ENCODE assay signal across 6 cellular contexts in the genomic region with DNA sequence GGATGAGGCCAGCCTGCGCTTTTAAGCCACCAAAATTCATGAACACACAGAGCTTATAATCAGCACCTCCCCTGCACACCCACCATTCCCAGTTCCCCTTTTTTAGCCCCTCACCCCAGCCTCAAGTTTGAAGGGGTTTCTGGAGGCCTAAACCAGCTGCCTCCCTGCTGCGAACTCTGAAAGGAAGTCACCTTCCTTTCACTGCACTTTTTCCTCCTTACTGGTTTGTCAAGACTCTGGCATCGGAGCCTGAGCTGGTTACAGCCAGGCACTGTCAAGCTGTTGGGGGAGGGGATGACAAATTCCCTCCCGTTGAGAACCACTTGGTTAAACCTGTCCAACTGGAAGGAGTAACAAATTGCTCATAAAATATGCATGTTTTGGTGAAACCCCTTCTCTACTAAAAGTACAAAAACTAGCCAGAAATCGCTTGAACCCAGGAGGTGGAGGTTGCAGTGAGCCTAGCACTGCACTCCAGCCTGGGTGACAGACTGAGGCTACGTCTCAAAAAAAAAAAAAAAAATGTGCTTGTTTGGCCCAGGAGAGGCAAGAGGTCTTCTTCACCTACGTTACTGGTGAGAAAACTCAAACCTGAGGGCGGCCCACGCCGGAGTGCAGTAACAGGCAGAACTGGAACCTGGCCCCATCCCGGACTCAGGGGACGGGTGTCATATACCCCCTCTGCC. TPM values are rescaled to one million over a fixed set of nuclear protein-coding genes. Genes with fewer than 3 reads are reported as not detected.
DNase-seq lines count a peak whose midpoint lies in the region; ATAC-seq and TF ChIP-seq lines count a peak whose summit lies in the region.

No MANE protein-coding gene starts in this region.

- peaks cover 40% of the 10 kb centered on the region for H3K79me2 ChIP-seq in OCI-LY3 (ENCODE audit: low read length)

- TF ChIP-seq CTCF in OCI-LY3 (IDR thresholded peaks at IDR 0.05; ENCODE audit: low read depth, low read length), result no peak
- no peak for TF ChIP-seq CTCF in foreskin keratinocyte (conservative IDR thresholded peaks at IDR 0.05)
- no peak for TF ChIP-seq CTCF in testis (IDR thresholded peaks at IDR 0.05)

- DNase-seq in activated CD4-positive, alpha-beta T cell treated with anti-CD3 and anti-CD28 coated beads for 48 hours, result peak; percentile 45
- no peak for DNase-seq in activated CD4-positive, alpha-beta T cell treated with anti-CD3 and anti-CD28 coated beads for 1 hour
- DNase-seq in foreskin keratinocyte (peak; percentile 82 to 92), testis (no peak)

- no peaks in the 10 kb centered on the region for H3K9me3 ChIP-seq in OCI-LY3 (ENCODE audit: insufficient read depth, low read length)
- H3K9me3 ChIP-seq in testis, result no peaks in the 10 kb centered on the region

- H3K4me3 ChIP-seq in OCI-LY3 (ENCODE audit: low read length) (peak overlapping the region; percentile 87), testis (peak overlapping the region; percentile 64 to 79)

- H3K36me3 ChIP-seq in OCI-LY3 (replicated peaks; ENCODE audit: low read depth, low read length) (peaks cover 12% of the 10 kb centered on the region), testis (ENCODE audit: low read depth, missing control alignments) (no peaks in the 10 kb centered on the region)

- H3K4me1 ChIP-seq in OCI-LY3 (ENCODE audit: low read length) (peaks cover 43% of the 10 kb centered on the region), foreskin keratinocyte (peaks cover 10% of the 10 kb centered on the region), testis (peaks cover 20% of the 10 kb centered on the region)

- intact Hi-C loops in testis (cut with DNase I; ENCODE audit: low total_unique reads), result no loop called here

- H3K27ac ChIP-seq in OCI-LY3 (ENCODE audit: low read length) (peak overlapping the region; percentile 96), foreskin keratinocyte (peak overlapping the region; percentile 32), testis (peak overlapping the region; percentile 69 to 92)

- 36 to 49% methylated on average over 12 of the region's 12 CpGs for WGBS in testis, 2 donors

- no peak overlapping the region for H2AFZ ChIP-seq in OCI-LY3 (ENCODE audit: low read depth, low read length)

- H3K4me2 ChIP-seq in OCI-LY3 (ENCODE audit: low read length), result peak overlapping the region; percentile 94

- peak overlapping the region; percentile 99 for H3K9ac ChIP-seq in OCI-LY3 (ENCODE audit: low read length)

- no peak for TF ChIP-seq POLR2A in testis (IDR thresholded peaks at IDR 0.05)

- ATAC-seq in foreskin keratinocyte, result peak; percentile 37
- ATAC-seq in HG03175 (IDR thresholded peaks at IDR 0.05; ENCODE audit: unreplicated experiment), result no peak

- H4K20me1 ChIP-seq in OCI-LY3 (ENCODE audit: insufficient read depth, low read length), result peaks cover 17% of the 10 kb centered on the region

- H3K27me3 ChIP-seq in OCI-LY3 (ENCODE audit: low read depth, low read length) (no peaks in the 10 kb centered on the region), foreskin keratinocyte (no peaks in the 10 kb centered on the region), testis (no peaks in the 10 kb centered on the region)

RNA-seq across cellular contexts. Expression of a gene that starts 0.7 kb away (rescaled TPM):
- total RNA-seq in foreskin keratinocyte, result 2.7 and 3.2 TPM in 2 replicates
- polyA plus RNA-seq in foreskin keratinocyte, result 3.8 and 4.8 TPM in 2 replicates
- total RNA-seq in testis, result 10 to 100 TPM; 10.6 to 16.7 TPM
- 1.1 TPM for polyA plus RNA-seq in testis (ENCODE audit: insufficient read depth, low read depth, low replicate concordance)

RNA-seq across cellular contexts. Expression of a gene that starts 0.7 kb away (rescaled TPM):
- total RNA-seq in foreskin keratinocyte, result 35.2 and 42.2 TPM in 2 replicates
- polyA plus RNA-seq in foreskin keratinocyte, result 44.0 and 45.1 TPM in 2 replicates
- 100 to 1,000 TPM in 1 of 2 donors, 10 to 100 TPM in 1; 80.1 to 108 TPM for total RNA-seq in testis
- polyA plus RNA-seq in testis (ENCODE audit: insufficient read depth, low read depth, low replicate concordance), result 50.1 TPM

RNA-seq across cellular contexts. Expression of a gene that starts 19.2 kb away (rescaled TPM):
- 49.1 and 50.3 TPM in 2 replicates for total RNA-seq in foreskin keratinocyte
- polyA plus RNA-seq in foreskin keratinocyte, result 69.0 and 76.6 TPM in 2 replicates
- 100 to 1,000 TPM; 127 to 140 TPM for total RNA-seq in testis
- polyA plus RNA-seq in testis (ENCODE audit: insufficient read depth, low read depth, low replicate concordance), result 51.1 TPM

RNA-seq across cellular contexts. Expression of a gene that starts 36.4 kb away (rescaled TPM):
- total RNA-seq in foreskin keratinocyte, result 76.6 and 78.8 TPM in 2 replicates
- 63.7 and 64.4 TPM in 2 replicates for polyA plus RNA-seq in foreskin keratinocyte
- 100 to 1,000 TPM; 159 to 287 TPM for total RNA-seq in testis
- polyA plus RNA-seq in testis (ENCODE audit: insufficient read depth, low read depth, low replicate concordance), result 178 TPM

RNA-seq across cellular contexts. Expression of a gene that starts 41.1 kb away (rescaled TPM):
- total RNA-seq in foreskin keratinocyte (19.0 and 20.7 TPM in 2 replicates), testis (10 to 100 TPM; 14.7 to 26.5 TPM)
- polyA plus RNA-seq in foreskin keratinocyte (28.7 and 29.0 TPM in 2 replicates), testis (ENCODE audit: insufficient read depth, low read depth, low replicate concordance) (13.3 TPM)

Comparison
In these comparisons a context has a peak if more than half of its experiments do, and no peak if none do; other contexts are left out.
1. DNase-seq: peak in activated CD4-positive, alpha-beta T cell treated with anti-CD3 and anti-CD28 coated beads for 48 hours (single experiment) and foreskin keratinocyte (2 of 2); none in activated CD4-positive, alpha-beta T cell treated with anti-CD3 and anti-CD28 coated beads for 1 hour (single experiment) and testis (single experiment).
2. H3K27ac ChIP-seq: peak in every context shown above with its lines; median percentile 96 in OCI-LY3; 80 in testis; 32 in foreskin keratinocyte.